ENCODE assay signal across 8 cellular contexts in the genomic region with DNA sequence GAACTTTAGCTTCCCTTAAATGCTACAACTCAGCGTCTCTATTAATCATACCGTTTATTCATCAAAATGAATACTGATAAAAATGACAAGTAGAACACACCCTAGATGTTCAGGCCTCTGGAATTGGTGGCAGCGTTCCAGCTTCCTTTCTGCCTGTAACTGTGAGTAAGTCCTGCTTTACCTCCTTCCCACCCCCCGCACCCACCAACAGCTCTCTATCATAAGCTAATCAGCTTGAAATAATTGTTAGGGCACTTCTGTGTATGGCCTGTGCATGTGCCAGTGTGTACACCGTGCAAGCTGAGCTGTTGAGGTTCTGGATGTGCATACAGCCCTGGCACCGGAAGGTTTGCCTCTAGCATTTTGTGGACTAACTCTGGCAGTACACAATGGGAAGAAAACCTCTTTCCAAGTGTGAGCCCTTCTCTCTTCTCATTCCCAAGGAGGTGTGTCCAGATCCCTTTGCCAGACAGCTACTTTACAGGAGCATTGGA. TPM values are rescaled to one million over a fixed set of nuclear protein-coding genes. Genes with fewer than 3 reads are reported as not detected.
A peak's percentile ranks its signal among the peaks of the same experiment; 100 is the strongest.
DNase-seq lines count a peak whose midpoint lies in the region; ATAC-seq, FAIRE-seq and TF ChIP-seq lines count a peak whose summit lies in the region.

No MANE protein-coding gene starts in this region.

- peak overlapping the region; percentile 66 for H2AFZ ChIP-seq in endothelial cell of umbilical vein (ENCODE audit: low read depth, low read length)

- dilution Hi-C loops in endothelial cell of umbilical vein (cut with MboI; ENCODE audit: extremely low pct_ligation_motif_present, low sequenced_read_pairs): no loop called here

- no peak for FAIRE-seq in endothelial cell of umbilical vein (lab: Jason Lieb, UNC)

- peak overlapping the region; percentile 94 for H3K9ac ChIP-seq in endothelial cell of umbilical vein (replicated peaks; ENCODE audit: extremely low read depth, insufficient read depth, low read length)

- peak overlapping the region; percentile 83 for H3K4me2 ChIP-seq in endothelial cell of umbilical vein (ENCODE audit: insufficient read depth, low read length)

- no peaks in the 10 kb centered on the region for H3K36me3 ChIP-seq in CD8-positive, alpha-beta T cell (ENCODE audit: insufficient read depth, low read length)
- H3K36me3 ChIP-seq in endothelial cell of umbilical vein (ENCODE audit: control insufficient read depth in 2 of 2, extremely low read depth in 1 of 2, insufficient read depth in 2 of 2, low read length in 2 of 2): no peaks in the 10 kb centered on the region

- H3K9me3 Mint-ChIP-seq in CD8-positive, alpha-beta T cell: no peaks in the 10 kb centered on the region
- H3K9me3 Mint-ChIP-seq in naive thymus-derived CD8-positive, alpha-beta T cell: no peaks in the 10 kb centered on the region

- H3K4me1 Mint-ChIP-seq in CD8-positive, alpha-beta T cell (ENCODE audit: low read depth): peaks cover 15% of the 10 kb centered on the region
- H3K4me1 Mint-ChIP-seq in naive thymus-derived CD8-positive, alpha-beta T cell: peaks cover 5 to 22% (median 14%) of the 10 kb centered on the region in 4 donors

- H3K4me3 ChIP-seq in CD8-positive, alpha-beta T cell (ENCODE audit: low read depth, low read length): peak overlapping the region; percentile 61
- H3K4me3 ChIP-seq in endothelial cell of umbilical vein (replicated peaks in 1 of 3; ENCODE audit: insufficient read depth in 1 of 3, low read depth in 1 of 3, low read length in 3 of 3): peak overlapping the region; percentile 82 to 90 (median 89)

- no peaks in the 10 kb centered on the region for H3K36me3 Mint-ChIP-seq in CD8-positive, alpha-beta T cell
- no peaks in the 10 kb centered on the region for H3K36me3 Mint-ChIP-seq in naive thymus-derived CD8-positive, alpha-beta T cell

- no peaks in the 10 kb centered on the region for H3K9me1 ChIP-seq in endothelial cell of umbilical vein (replicated peaks; ENCODE audit: control insufficient read depth, extremely low read depth, insufficient read depth, low read length)

- no peaks in the 10 kb centered on the region for H4K20me1 ChIP-seq in endothelial cell of umbilical vein (replicated peaks; ENCODE audit: control insufficient read depth, extremely low read depth, insufficient read depth, low read length)

- H3K4me1 ChIP-seq in CD8-positive, alpha-beta T cell (ENCODE audit: insufficient read depth, low read length): peaks cover 4% of the 10 kb centered on the region
- peaks cover 30% of the 10 kb centered on the region for H3K4me1 ChIP-seq in endothelial cell of umbilical vein (ENCODE audit: control insufficient read depth, extremely low read depth, insufficient read depth, low read length)

- peaks cover 41% of the 10 kb centered on the region for H3K79me2 ChIP-seq in endothelial cell of umbilical vein (ENCODE audit: control insufficient read depth, insufficient read depth, low read length)

- BruUV-seq in endothelial cell of umbilical vein (replicated peaks; lab: Mats Ljungman, UMichigan): no TSS peak

- no peaks in the 10 kb centered on the region for H3K9me3 ChIP-seq in CD8-positive, alpha-beta T cell (ENCODE audit: low read length)
- H3K9me3 ChIP-seq in endothelial cell of umbilical vein (replicated peaks; ENCODE audit: control insufficient read depth, insufficient read depth, low read length): no peaks in the 10 kb centered on the region

- peak overlapping the region; percentile 85 for H3K4me3 Mint-ChIP-seq in CD8-positive, alpha-beta T cell
- H3K4me3 Mint-ChIP-seq in naive thymus-derived CD8-positive, alpha-beta T cell: peak overlapping the region; percentile 69 to 94 (median 89)

- TF ChIP-seq CTCF in CD8-positive, alpha-beta T cell (IDR thresholded peaks at IDR 0.05): no peak
- TF ChIP-seq CTCF in endothelial cell of umbilical vein (IDR thresholded peaks at IDR 0.05; ENCODE audit: extremely low read depth in 1 of 2, insufficient read depth in 1 of 2, low read depth in 1 of 2, low read length in 2 of 2): no peak

- no peak overlapping the region for H3K27ac Mint-ChIP-seq in CD8-positive, alpha-beta T cell
- peak overlapping the region in 7 of 10 donors; percentile 2 to 60 (median 32) for H3K27ac Mint-ChIP-seq in naive thymus-derived CD8-positive, alpha-beta T cell

- peak; percentile 72 for TF ChIP-seq POLR2A in endothelial cell of umbilical vein (IDR thresholded peaks at IDR 0.05; ENCODE audit: low read depth, low read length)

- peaks cover 11% of the 10 kb centered on the region for H3K27me3 Mint-ChIP-seq in CD8-positive, alpha-beta T cell (ENCODE audit: low read depth)
- peaks cover 0 to 16% (median 3%) of the 10 kb centered on the region in 5 donors for H3K27me3 Mint-ChIP-seq in naive thymus-derived CD8-positive, alpha-beta T cell

- POLR2A ChIA-PET in CD8-positive, alpha-beta T cell (lab: Charles Lee): interaction anchor here (1.2 to 1.4 kb wide), 2 partner anchors 15 to 86 kb away, joined by 3 to 4 read pairs; no protein-coding TSS in a partner anchor
- POLR2A ChIA-PET in endothelial cell of umbilical vein (lab: Charles Lee): interaction anchor here (0.8 to 1.5 kb wide), 3 partner anchors 30 to 77 kb away, joined by 5 to 8 read pairs (median 7); no protein-coding TSS in a partner anchor
- POLR2A ChIA-PET in naive thymus-derived CD8-positive, alpha-beta T cell (lab: Charles Lee): interaction anchor here (0.9 kb wide), 1 partner anchor 68 kb away, joined by 4 read pairs; no protein-coding TSS in a partner anchor

- H3K27ac ChIP-seq in CD8-positive, alpha-beta T cell (ENCODE audit: low read depth, low read length): no peak overlapping the region
- peak overlapping the region; percentile 91 for H3K27ac ChIP-seq in endothelial cell of umbilical vein (ENCODE audit: insufficient read depth, low read depth, low read length)

- no peaks in the 10 kb centered on the region for H3K27me3 ChIP-seq in CD8-positive, alpha-beta T cell (ENCODE audit: insufficient read depth, low read length)
- no peaks in the 10 kb centered on the region for H3K27me3 ChIP-seq in endothelial cell of umbilical vein (ENCODE audit: control insufficient read depth in 2 of 2, insufficient read depth in 2 of 2, low read length in 2 of 2)

- DNase-seq in CD8-positive, alpha-beta T cell: no peak
- DNase-seq in endothelial cell of umbilical vein (ENCODE audit: low read depth, low spot score) (peak; percentile 93), NCI-H2171 (lab: John Stamatoyannopoulos, UW) (no peak), NCI-H2029 treated with DMSO at 0.1 percent for 48 hours (lab: John Stamatoyannopoulos, UW) (no peak), COLO668 (lab: John Stamatoyannopoulos, UW; ENCODE audit: unreplicated experiment) (no peak)
- DNase-seq in naive thymus-derived CD8-positive, alpha-beta T cell: peak in 2 of 10 donors; percentile 7 to 8

- ATAC-seq in CD8-positive, alpha-beta T cell: no peak
- ATAC-seq in naive thymus-derived CD8-positive, alpha-beta T cell: no peak
- no peak for ATAC-seq in GM18873 (IDR thresholded peaks at IDR 0.05; ENCODE audit: low FRiP score, unreplicated experiment)

- CTCF ChIA-PET in CD8-positive, alpha-beta T cell (lab: Charles Lee): interaction anchor here (1.3 to 1.6 kb wide), 3 partner anchors 28 to 174 kb away, joined by 3 to 6 read pairs (median 4); no protein-coding TSS in a partner anchor
- CTCF ChIA-PET in endothelial cell of umbilical vein (lab: Charles Lee): interaction anchor here (0.9 to 5.0 kb wide), 16 partner anchors 9 to 174 kb away, joined by 3 to 45 read pairs (median 5); partner anchors contain the start of genes NMBR and VTA1

- intact Hi-C loops in CD8-positive, alpha-beta T cell (cut with DNase I, micrococcal nuclease): loop anchor here in 1 of 2 experiments (10.0 kb wide), 1 partner anchor 66 kb away; no protein-coding TSS in a partner anchor
- intact Hi-C loops in endothelial cell of umbilical vein (cut with micrococcal nuclease): loop anchor here (1.0 to 5.0 kb wide), 5 partner anchors 30 to 236 kb away; no protein-coding TSS in a partner anchor

TF ChIP-seq in PFSK-1, 5 proteins besides CTCF, POLR2A, EP300 and RAD21 (continues in another document):
- TF ChIP-seq TAF1 (IDR thresholded peaks at IDR 0.05; ENCODE audit: borderline replicate concordance, insufficient read depth, low read length) (no peak), SIN3A (IDR thresholded peaks at IDR 0.05; ENCODE audit: borderline replicate concordance, insufficient read depth, low read length) (peak; percentile 63; the same call in 1 of the 2 replicates)

TF ChIP-seq in endothelial cell of umbilical vein, 7 proteins besides CTCF, POLR2A, EP300 and RAD21:
- TF ChIP-seq FOS (IDR thresholded peaks at IDR 0.05; ENCODE audit: borderline replicate concordance, insufficient read depth, low read length) (peak; percentile 37), MYC (IDR thresholded peaks at IDR 0.05; ENCODE audit: low read depth, low read length) (no peak), POLR2AphosphoS5 (IDR thresholded peaks at IDR 0.05; ENCODE audit: insufficient read depth, low read depth, low read length) (peak; percentile 49), EZH2 (IDR thresholded peaks at IDR 0.05; ENCODE audit: borderline replicate concordance, low read depth, low read length, severe bottlenecking) (no peak), GATA2 (IDR thresholded peaks at IDR 0.05; ENCODE audit: insufficient read depth, insufficient read length, low read depth, low read length) (peak; percentile 80)
- TF ChIP-seq, protein P1, sequence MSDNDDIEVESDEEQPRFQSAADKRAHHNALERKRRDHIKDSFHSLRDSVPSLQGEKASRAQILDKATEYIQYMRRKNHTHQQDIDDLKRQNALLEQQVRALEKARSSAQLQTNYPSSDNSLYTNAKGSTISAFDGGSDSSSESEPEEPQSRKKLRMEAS (IDR thresholded peaks at IDR 0.05; ENCODE audit: insufficient read depth, insufficient read length): peak; percentile 28

RNA-seq across cellular contexts. Expression of gene ADGRG6, which starts 1.0 kb away (rescaled TPM):
- under 1 TPM; 0.54 to 0.61 TPM for total RNA-seq in CD8-positive, alpha-beta T cell
- polyA plus RNA-seq in PFSK-1 (2012; ENCODE audit: insufficient read length, low read depth): 3.1 TPM
- total RNA-seq in endothelial cell of umbilical vein: 99.3 and 113 TPM in 2 replicates
- polyA plus RNA-seq in endothelial cell of umbilical vein: 154 and 166 TPM in 2 replicates
- polyA plus RNA-seq in endothelial cell of umbilical vein (2011; cell fraction: cytosol; rRNA removed): 80.1 and 88.6 TPM in 2 replicates
- 280 and 349 TPM in 2 replicates for polyA plus RNA-seq in endothelial cell of umbilical vein (2011; cell fraction: nucleus; rRNA removed)
- 121 and 143 TPM in 2 replicates for polyA plus RNA-seq in endothelial cell of umbilical vein (2012)
- 869 and 872 TPM in 2 replicates for polyA minus RNA-seq in endothelial cell of umbilical vein
- polyA minus RNA-seq in endothelial cell of umbilical vein (2011; cell fraction: cytosol; rRNA and poly(A)+ RNA removed): 17.4 TPM
- polyA minus RNA-seq in endothelial cell of umbilical vein (2011; cell fraction: nucleus; rRNA and poly(A)+ RNA removed): 1,050 and 1,471 TPM in 2 replicates
- 1 to 10 TPM; 2.4 to 2.5 TPM for total RNA-seq in naive thymus-derived CD8-positive, alpha-beta T cell
- 1 to 10 TPM in 1 of 3 donors, under 1 TPM in 1, not detected in 1; 0.73 to 1.7 TPM for polyA plus RNA-seq in naive thymus-derived CD8-positive, alpha-beta T cell

Comparison
In these comparisons a context has a peak if more than half of its experiments do, and no peak if none do; other contexts are left out.
1. RNA of gene ADGRG6, which starts 1.0 kb away (total RNA-seq): 99.3 to 113 TPM in endothelial cell of umbilical vein; 2.4 to 2.5 TPM in naive thymus-derived CD8-positive, alpha-beta T cell and 0.54 to 0.61 TPM in CD8-positive, alpha-beta T cell; every median in the first group is over 10 times any median in the second.